In genomic region chr5:56048124-56048523, GRCh38 we compare ENCODE assay signal across 14 cellular contexts.
"Had no signal": no experiment of that assay in that cellular context is flagged by ENCODE, and none has a peak within 500 bp of the region (broad histone marks: within the 10 kb centered on the region; RNA-seq: fewer than 3 reads in every experiment).

No MANE protein-coding gene starts in this region.

- DNase-seq: activated CD4-positive, CD25-positive, alpha-beta regulatory T cell treated with anti-CD3 and anti-CD28 coated beads, Interleukin-2, amount 50 U/mL, for 72 hours; activated naive CD4-positive, alpha-beta T cell treated with Interleukin-2 at 50 U/mL for 16 hours; mammary epithelial cell; naive B cell; posterior cingulate gyrus; retina; stimulated activated CD4-positive, alpha-beta T cell treated with anti-CD3 and anti-CD28 coated beads, Interleukin-4, amount 100 ng/mL, for 1 hour; stimulated activated naive B cell treated with anti-CD40 and anti-IgM and Interleukin-4, amounts not matched to agents 10 μg/mL and 1 μg/mL and 100 μg/mL, for 72 hours; T-helper 9 cell; thyroid gland; uterus had no signal

- H3K4me3 ChIP-seq: thyroid gland, uterus had no signal

- H3K9me3 ChIP-seq: neutrophil, thyroid gland, uterus had no signal

- H3K9me3 Mint-ChIP-seq: activated T-helper 17 cell treated with anti-CD3 and anti-CD28 coated beads, Interleukin-2, amount 50 U/mL, for 72 hours had no signal

- H3K27ac Mint-ChIP-seq: activated T-helper 17 cell treated with anti-CD3 and anti-CD28 coated beads, Interleukin-2, amount 50 U/mL, for 72 hours; stimulated activated naive B cell treated with anti-CD40 and anti-IgM and Interleukin-4, amounts not matched to agents 10 μg/mL and 1 μg/mL and 100 μg/mL, for 72 hours had no signal

- H3K36me3 ChIP-seq: neutrophil, thyroid gland, uterus had no signal

- H3K27me3 ChIP-seq: thyroid gland, uterus had no signal

- H3K27ac ChIP-seq: neutrophil, thyroid gland, uterus had no signal

- H3K4me1 ChIP-seq: uterus had no signal

- ATAC-seq: activated T-helper 17 cell treated with anti-CD3 and anti-CD28 coated beads, Interleukin-2, amount 50 U/mL, for 72 hours; esophagus mucosa; stimulated activated naive B cell treated with anti-CD40 and anti-IgM and Interleukin-4, amounts not matched to agents 10 μg/mL and 1 μg/mL and 100 μg/mL, for 72 hours had no signal

- H3K27me3 Mint-ChIP-seq: activated T-helper 17 cell treated with anti-CD3 and anti-CD28 coated beads, Interleukin-2, amount 50 U/mL, for 72 hours; naive B cell had no signal

- H3K4me3 Mint-ChIP-seq: activated T-helper 17 cell treated with anti-CD3 and anti-CD28 coated beads, Interleukin-2, amount 50 U/mL, for 72 hours; naive B cell; stimulated activated naive B cell treated with anti-CD40 and anti-IgM and Interleukin-4, amounts not matched to agents 10 μg/mL and 1 μg/mL and 100 μg/mL, for 72 hours had no signal
